Comparison of ENCODE assay signal across 20 cellular contexts in genomic region chr12:43480591-43480990, GRCh38.
"Had no signal": no experiment of that assay in that cellular context is flagged by ENCODE, and none has a peak within 500 bp of the region (broad histone marks: within the 10 kb centered on the region; RNA-seq: fewer than 3 reads in every experiment).

No MANE protein-coding gene starts in this region.

- DNase-seq: activated B cell treated with CpG ODN at 0.5 μM for 24 hours; activated CD4-positive, alpha-beta T cell treated with anti-CD3 and anti-CD28 coated beads for 36 hours; activated CD4-positive, alpha-beta T cell treated with anti-CD3 and anti-CD28 coated beads, Interleukin-2, amount 50 U/mL, for 4 hours; activated CD8-positive, alpha-beta memory T cell treated with anti-CD3 and anti-CD28 coated beads for 24 hours; activated CD8-positive, alpha-beta memory T cell treated with anti-CD3 and anti-CD28 coated beads, Interleukin-2, amount 50 U/mL, for 4 hours; activated T-cell treated with anti-CD3 and anti-CD28 coated beads, Interleukin-2, amount 50 U/mL, for 24 hours; hippocampal formation; midbrain; natural killer cell; psoas muscle; spleen; stimulated activated CD4-positive, alpha-beta T cell treated with anti-CD3 and anti-CD28 coated beads, Interleukin-4, amount 100 ng/mL, for 1 hour; stimulated activated naive CD4-positive, alpha-beta T cell; T1000; upper lobe of right lung had no signal

- H3K36me3 ChIP-seq: esophagus muscularis mucosa, right atrium auricular region, spleen, upper lobe of right lung had no signal

- H3K4me1 ChIP-seq: esophagus muscularis mucosa, psoas muscle, right atrium auricular region, spleen, upper lobe of right lung had no signal

- H3K27me3 ChIP-seq: esophagus muscularis mucosa, right atrium auricular region, spleen, upper lobe of right lung had no signal

- H3K9me3 ChIP-seq: esophagus muscularis mucosa, upper lobe of right lung had no signal

- ATAC-seq: activated CD4-positive, alpha-beta T cell treated with anti-CD3 and anti-CD28 coated beads for 36 hours; activated naive CD4-positive, alpha-beta T cell treated with anti-CD3 and anti-CD28 coated beads, Interleukin-2, amount 50 U/mL, for 72 hours; activated T-helper 17 cell treated with anti-CD3 and anti-CD28 coated beads, Interleukin-2, amount 50 U/mL, for 72 hours; natural killer cell; psoas muscle; upper lobe of right lung had no signal

- H3K4me3 ChIP-seq: coronary artery, esophagus muscularis mucosa, psoas muscle, right atrium auricular region, spleen, upper lobe of right lung had no signal

- H3K27ac ChIP-seq: coronary artery, esophagus muscularis mucosa, psoas muscle, right atrium auricular region, spleen, upper lobe of right lung had no signal
